In the genomic region with DNA sequence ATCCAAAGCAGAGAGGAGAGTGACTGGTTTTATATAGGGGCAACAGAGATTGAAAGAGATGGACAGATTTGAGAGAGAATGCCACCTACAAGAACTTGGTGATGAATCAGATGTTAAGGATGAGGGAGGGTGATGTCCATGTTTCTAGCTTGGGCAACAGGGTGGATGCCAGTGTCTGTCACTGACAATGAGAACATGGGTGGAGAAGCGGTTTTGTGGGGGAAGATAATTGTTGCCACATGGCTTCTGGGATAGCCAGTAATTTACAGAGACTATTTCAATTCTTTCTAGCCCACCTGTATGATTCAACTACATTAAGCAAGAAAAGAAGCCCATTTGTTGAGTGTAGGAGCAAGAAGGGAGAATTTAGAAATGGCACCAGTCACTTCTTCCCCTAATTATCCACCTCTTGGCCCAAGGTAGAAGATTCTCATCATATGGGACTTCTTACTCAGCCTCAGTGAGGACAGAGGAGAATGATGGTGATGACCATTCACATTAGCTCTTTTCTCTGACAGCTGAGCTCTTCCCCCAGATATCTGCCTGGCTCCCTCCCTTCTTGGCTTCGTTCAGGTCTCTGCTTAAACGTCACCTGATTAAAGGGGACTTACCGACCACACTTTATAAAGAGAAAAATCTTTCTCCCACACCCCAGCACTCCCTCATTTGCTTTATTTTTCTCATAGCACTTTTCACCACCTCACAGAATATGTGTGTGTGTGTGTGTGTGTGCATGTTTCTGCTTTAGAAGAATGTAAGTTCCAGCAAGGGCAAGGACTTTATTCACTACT, we compare ENCODE assay signal across 1 cellular context.
TF ChIP-seq lines count a peak whose summit lies in the region.

No MANE protein-coding gene starts in this region.

TF ChIP-seq in WTC11, 78 proteins besides CTCF, POLR2A, EP300 and RAD21 (continued from another document):
- TF ChIP-seq ATF2 (CRISPR knock-in tag; IDR thresholded peaks at IDR 0.05; ENCODE audit: borderline replicate concordance, low read depth) (no peak), HMGA2 (CRISPR knock-in tag; IDR thresholded peaks at IDR 0.05) (no peak), PREB (CRISPR knock-in tag; IDR thresholded peaks at IDR 0.05; ENCODE audit: borderline replicate concordance) (no peak), SOX15 (CRISPR knock-in tag; IDR thresholded peaks at IDR 0.05) (no peak), SP1 (CRISPR knock-in tag; conservative IDR thresholded peaks at IDR 0.05) (no peak), ZNF281 (CRISPR knock-in tag; IDR thresholded peaks at IDR 0.05) (no peak), ZSCAN18 (CRISPR knock-in tag; IDR thresholded peaks at IDR 0.05) (no peak), ATF6 (CRISPR knock-in tag; IDR thresholded peaks at IDR 0.05) (no peak), PRRX2 (CRISPR knock-in tag; IDR thresholded peaks at IDR 0.05) (no peak), E2F4 (CRISPR knock-in tag; IDR thresholded peaks at IDR 0.05; ENCODE audit: borderline replicate concordance, low read depth) (no peak)
- TF ChIP-seq, protein P1, sequence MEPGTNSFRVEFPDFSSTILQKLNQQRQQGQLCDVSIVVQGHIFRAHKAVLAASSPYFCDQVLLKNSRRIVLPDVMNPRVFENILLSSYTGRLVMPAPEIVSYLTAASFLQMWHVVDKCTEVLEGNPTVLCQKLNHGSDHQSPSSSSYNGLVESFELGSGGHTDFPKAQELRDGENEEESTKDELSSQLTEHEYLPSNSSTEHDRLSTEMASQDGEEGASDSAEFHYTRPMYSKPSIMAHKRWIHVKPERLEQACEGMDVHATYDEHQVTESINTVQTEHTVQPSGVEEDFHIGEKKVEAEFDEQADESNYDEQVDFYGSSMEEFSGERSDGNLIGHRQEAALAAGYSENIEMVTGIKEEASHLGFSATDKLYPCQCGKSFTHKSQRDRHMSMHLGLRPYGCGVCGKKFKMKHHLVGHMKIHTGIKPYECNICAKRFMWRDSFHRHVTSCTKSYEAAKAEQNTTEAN (CRISPR knock-in tag; IDR thresholded peaks at IDR 0.05): no peak
